In the genomic region with DNA sequence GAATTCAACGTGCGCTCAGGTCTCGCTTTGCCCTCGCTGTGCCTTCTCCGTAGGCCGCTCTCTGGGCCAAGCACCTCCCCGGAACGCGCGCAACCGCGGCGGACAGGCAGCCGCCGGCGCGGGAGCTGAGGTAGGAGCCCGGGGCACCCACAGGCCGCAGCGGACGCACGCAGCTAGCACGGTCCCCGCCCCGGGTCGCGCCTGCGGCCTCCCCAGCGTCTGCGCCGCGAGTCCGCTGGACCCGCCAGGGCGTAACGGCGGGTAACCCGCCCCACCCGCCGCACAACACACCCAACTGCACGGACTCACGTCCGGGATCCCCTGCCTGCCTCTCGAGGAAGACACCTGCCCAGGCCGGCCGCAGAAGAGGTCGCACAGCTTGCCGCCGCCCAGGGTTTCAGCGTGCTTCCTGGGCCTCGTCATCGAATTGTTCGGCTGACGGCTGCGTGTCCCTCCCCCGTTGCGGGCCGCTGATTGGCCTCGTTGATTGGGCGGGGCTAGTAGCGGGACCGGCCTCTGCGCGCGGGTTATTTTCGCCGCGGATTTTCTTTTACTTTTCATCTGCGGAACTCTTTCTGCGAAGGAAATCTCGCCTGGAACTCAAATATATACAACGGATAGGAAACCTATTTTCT, we compare ENCODE assay signal across 8 cellular contexts. TPM values are rescaled to one million over a fixed set of nuclear protein-coding genes. Genes with fewer than 3 reads are reported as not detected.
DNase-seq lines count a peak whose midpoint lies in the region; ATAC-seq and TF ChIP-seq lines count a peak whose summit lies in the region.

A gene with protein sequence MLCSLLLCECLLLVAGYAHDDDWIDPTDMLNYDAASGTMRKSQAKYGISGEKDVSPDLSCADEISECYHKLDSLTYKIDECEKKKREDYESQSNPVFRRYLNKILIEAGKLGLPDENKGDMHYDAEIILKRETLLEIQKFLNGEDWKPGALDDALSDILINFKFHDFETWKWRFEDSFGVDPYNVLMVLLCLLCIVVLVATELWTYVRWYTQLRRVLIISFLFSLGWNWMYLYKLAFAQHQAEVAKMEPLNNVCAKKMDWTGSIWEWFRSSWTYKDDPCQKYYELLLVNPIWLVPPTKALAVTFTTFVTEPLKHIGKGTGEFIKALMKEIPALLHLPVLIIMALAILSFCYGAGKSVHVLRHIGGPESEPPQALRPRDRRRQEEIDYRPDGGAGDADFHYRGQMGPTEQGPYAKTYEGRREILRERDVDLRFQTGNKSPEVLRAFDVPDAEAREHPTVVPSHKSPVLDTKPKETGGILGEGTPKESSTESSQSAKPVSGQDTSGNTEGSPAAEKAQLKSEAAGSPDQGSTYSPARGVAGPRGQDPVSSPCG (minus strand): TSS at position 433 of the 635 bp plus-strand sequence. CDS start 13,047 bp downstream, outside the sequence.

- peak; percentile 95 for DNase-seq in BE2C
- DNase-seq in GM19240 (ENCODE audit: insufficient read length, low spot score) = peak; percentile 86
- peak; percentile 80 for DNase-seq in NCI-H526 treated with DMSO at 0.1 percent for 48 hours (lab: John Stamatoyannopoulos, UW)
- peak; percentile 96 for DNase-seq in activated CD4-positive, alpha-beta T cell treated with anti-CD3 and anti-CD28 coated beads, Interleukin-2, amount 10 ng/mL, durations not matched to agents 7 days and 5 days
- DNase-seq in cortex of kidney (lab: John Stamatoyannopoulos, UW) = peak; percentile 95
- peak; percentile 97 for DNase-seq in left kidney (ENCODE audit: low read depth, low spot score)
- DNase-seq in stimulated activated CD4-positive, alpha-beta T cell treated with anti-CD3 and anti-CD28 coated beads, Interleukin-2, amount 100 ng/mL, for 24 hours = peak; percentile 92

- H3K27ac Mint-ChIP-seq in activated CD4-positive, alpha-beta T cell treated with anti-CD3 and anti-CD28 coated beads, Interleukin-2, amount 10 ng/mL, durations not matched to agents 7 days and 5 days = peak within 1 kb of the TSS; percentile 96

- peaks cover 15% of the 10 kb centered on the region for H3K36me3 Mint-ChIP-seq in activated CD4-positive, alpha-beta T cell treated with anti-CD3 and anti-CD28 coated beads, Interleukin-2, amount 10 ng/mL, durations not matched to agents 7 days and 5 days (ENCODE audit: low read depth)

- no peaks in the 10 kb centered on the region for H3K27me3 ChIP-seq in BE2C

- TF ChIP-seq CTCF in BE2C (IDR thresholded peaks at IDR 0.05; ENCODE audit: low read depth, low read length) = no peak

- H3K9me3 ChIP-seq in BE2C = no peaks in the 10 kb centered on the region

- peak within 1 kb of the TSS; percentile 81 for H3K4me3 ChIP-seq in BE2C (ENCODE audit: low read depth, low read length)

- no peaks in the 10 kb centered on the region for H3K9me3 Mint-ChIP-seq in activated CD4-positive, alpha-beta T cell treated with anti-CD3 and anti-CD28 coated beads, Interleukin-2, amount 10 ng/mL, durations not matched to agents 7 days and 5 days

- H3K4me1 ChIP-seq in BE2C = peaks cover 4% of the 10 kb centered on the region

- H3K4me3 Mint-ChIP-seq in activated CD4-positive, alpha-beta T cell treated with anti-CD3 and anti-CD28 coated beads, Interleukin-2, amount 10 ng/mL, durations not matched to agents 7 days and 5 days = peak within 1 kb of the TSS; percentile 81

- peaks cover 6% of the 10 kb centered on the region for H3K27me3 Mint-ChIP-seq in activated CD4-positive, alpha-beta T cell treated with anti-CD3 and anti-CD28 coated beads, Interleukin-2, amount 10 ng/mL, durations not matched to agents 7 days and 5 days

- peak; percentile 94 for ATAC-seq in HG03460 (IDR thresholded peaks at IDR 0.05; ENCODE audit: unreplicated experiment)

- POLR2A ChIA-PET in activated CD4-positive, alpha-beta T cell treated with anti-CD3 and anti-CD28 coated beads, Interleukin-2, amount 10 ng/mL, durations not matched to agents 7 days and 5 days (lab: Charles Lee) = interaction anchor here (0.6 kb wide), 2 partner anchors 45 to 258 kb away, joined by 3 to 12 read pairs; no protein-coding TSS in a partner anchor

- H3K4me1 Mint-ChIP-seq in activated CD4-positive, alpha-beta T cell treated with anti-CD3 and anti-CD28 coated beads, Interleukin-2, amount 10 ng/mL, durations not matched to agents 7 days and 5 days = peaks cover 35% of the 10 kb centered on the region

- CTCF ChIA-PET in activated CD4-positive, alpha-beta T cell treated with anti-CD3 and anti-CD28 coated beads, Interleukin-2, amount 10 ng/mL, durations not matched to agents 7 days and 5 days (lab: Charles Lee) = interaction anchor here (0.6 to 2.4 kb wide), 3 partner anchors 9 to 122 kb away, joined by 5 to 8 read pairs (median 6); no protein-coding TSS in a partner anchor

- H3K36me3 ChIP-seq in BE2C = peaks cover 5% of the 10 kb centered on the region; the same call in 1 of the 2 replicates

RNA-seq across cellular contexts. Expression of the gene that starts here (rescaled TPM):
- 26.4 TPM for polyA plus RNA-seq in BE2C (2012; ENCODE audit: insufficient read depth, insufficient read length, low read depth)
- total RNA-seq in activated CD4-positive, alpha-beta T cell treated with anti-CD3 and anti-CD28 coated beads, Interleukin-2, amount 10 ng/mL, durations not matched to agents 7 days and 5 days = 10 to 100 TPM; 18.7 to 20.4 TPM

Comparison
In these comparisons a context has a peak if more than half of its experiments do, and no peak if none do; other contexts are left out.
1. Peak in every context shown above with its lines: DNase-seq, ATAC-seq and H3K4me3 ChIP-seq.